Comparison of ENCODE assay signal across 25 cellular contexts in genomic region chr18:62332964-62333695, GRCh38.
"Had no signal": no experiment of that assay in that cellular context is flagged by ENCODE, and none has a peak within 500 bp of the region (broad histone marks: within the 10 kb centered on the region; RNA-seq: fewer than 3 reads in every experiment).

No MANE protein-coding gene starts in this region.

- H3K9me3 ChIP-seq: breast epithelium, esophagus muscularis mucosa, left lung, spleen, testis, upper lobe of left lung had no signal

- DNase-seq: activated B cell treated with CpG ODN at 0.5 μM for 24 hours; activated CD4-positive, alpha-beta T cell treated with anti-CD3 and anti-CD28 coated beads for 36 hours; activated CD4-positive, alpha-beta T cell treated with anti-CD3 and anti-CD28 coated beads, Interleukin-2, amount 50 U/mL, for 48 hours; activated CD8-positive, alpha-beta memory T cell treated with anti-CD3 and anti-CD28 coated beads, Interleukin-2, amount 50 U/mL, for 48 hours; activated effector memory CD4-positive, alpha-beta T cell treated with Interleukin-2 at 50 U/mL for 16 hours; activated naive CD4-positive, alpha-beta T cell treated with anti-CD3 and anti-CD28 coated beads for 36 hours; activated naive CD8-positive, alpha-beta T cell treated with anti-CD3 and anti-CD28 coated beads, Interleukin-2, amount 10 ng/mL, durations not matched to agents 7 days and 5 days; activated T-cell treated with anti-CD3 and anti-CD28 coated beads, Interleukin-2, amount 50 U/mL, for 48 hours; amniotic stem cell; dorsolateral prefrontal cortex; effector memory CD8-positive, alpha-beta T cell; glutamatergic neuron; kidney glomerular epithelial cell; left lung; natural killer cell; retina; spleen; stimulated activated CD4-positive, alpha-beta T cell treated with anti-CD3 and anti-CD28 coated beads, Interleukin-4, amount 100 ng/mL, for 1 hour; stimulated activated naive CD4-positive, alpha-beta T cell; T1000; testis; upper lobe of left lung had no signal

- ATAC-seq: activated CD4-positive, alpha-beta T cell treated with anti-CD3 and anti-CD28 coated beads for 36 hours; effector memory CD8-positive, alpha-beta T cell; natural killer cell had no signal

- H3K4me3 ChIP-seq: breast epithelium, dorsolateral prefrontal cortex, esophagus muscularis mucosa, hepatocyte, left lung, spleen, testis, upper lobe of left lung had no signal

- H3K4me1 ChIP-seq: breast epithelium had no signal

- H3K27me3 ChIP-seq: testis had no signal

- H3K36me3 ChIP-seq: breast epithelium, esophagus muscularis mucosa, left lung, spleen, upper lobe of left lung had no signal

- H3K27ac ChIP-seq: dorsolateral prefrontal cortex, esophagus muscularis mucosa, hepatocyte, left lung, testis, upper lobe of left lung had no signal
